In genomic region chr2:218395456-218395825, GRCh38 we compare ENCODE assay signal across 1 cellular context.
TF ChIP-seq lines count a peak whose summit lies in the region.

No MANE protein-coding gene starts in this region.

TF ChIP-seq in H1, 55 proteins besides CTCF, POLR2A, EP300 and RAD21:
- TF ChIP-seq SAP30 (IDR thresholded peaks at IDR 0.05; ENCODE audit: insufficient read depth, insufficient replicate concordance, low read length) (no peak), YY1 (IDR thresholded peaks at IDR 0.05; ENCODE audit: low read depth, low read length) (no peak), MAX (IDR thresholded peaks at IDR 0.05) (no peak; the same call in 1 of the 2 replicates), RBBP5 (IDR thresholded peaks at IDR 0.05; ENCODE audit: borderline replicate concordance, low read depth, low read length) (no peak), SIRT6 (IDR thresholded peaks at IDR 0.05; ENCODE audit: low read length) (no peak), FOSL1 (IDR thresholded peaks at IDR 0.05; ENCODE audit: insufficient read depth, low read depth, low read length) (no peak), RNF2 (IDR thresholded peaks at IDR 0.05; ENCODE audit: borderline replicate concordance, low read depth, low read length, missing control alignments, poor library complexity, severe bottlenecking) (no peak), POU5F1 (IDR thresholded peaks at IDR 0.05; ENCODE audit: low read depth, low read length) (no peak), POLR2AphosphoS5 (IDR thresholded peaks at IDR 0.05; ENCODE audit: low read depth, low read length) (no peak), TAF1 (IDR thresholded peaks at IDR 0.05; ENCODE audit: low read depth, low read length) (no peak), CBX5 (IDR thresholded peaks at IDR 0.05; ENCODE audit: low read depth, low read length) (no peak), ATF2 (IDR thresholded peaks at IDR 0.05; ENCODE audit: low read length) (no peak), KDM1A (IDR thresholded peaks at IDR 0.05; ENCODE audit: borderline replicate concordance, low read length) (no peak), RFX5 (IDR thresholded peaks at IDR 0.05; ENCODE audit: borderline replicate concordance, low read depth, low read length) (no peak), CHD7 (IDR thresholded peaks at IDR 0.05; ENCODE audit: insufficient replicate concordance, low read length) (no peak), JUND (IDR thresholded peaks at IDR 0.05; ENCODE audit: low read length) (no peak), MAFK (IDR thresholded peaks at IDR 0.05; ENCODE audit: low read depth, low read length) (no peak)
